ENCODE assay signal across 3 cellular contexts in genomic region chr21:43983860-43984420, GRCh38.
TF ChIP-seq lines count a peak whose summit lies in the region.

No MANE protein-coding gene starts in this region.

TF ChIP-seq in SK-N-SH, 30 proteins besides CTCF, POLR2A, EP300 and RAD21:
- TF ChIP-seq ELF1 (IDR thresholded peaks at IDR 0.05) (no peak), FOSL2 (IDR thresholded peaks at IDR 0.05; ENCODE audit: borderline replicate concordance, low read depth) (no peak), GABPA (IDR thresholded peaks at IDR 0.05; ENCODE audit: low read depth) (no peak), FOXJ3 (CRISPR knock-in tag; IDR thresholded peaks at IDR 0.05) (no peak), NRF1 (IDR thresholded peaks at IDR 0.05; ENCODE audit: low read depth, low read length) (no peak), TAF1 (IDR thresholded peaks at IDR 0.05; ENCODE audit: borderline replicate concordance, low read depth, low read length) (no peak), MXI1 (IDR thresholded peaks at IDR 0.05; ENCODE audit: low read depth, low read length) (no peak), ZBTB33 (IDR thresholded peaks at IDR 0.05; ENCODE audit: borderline replicate concordance, low read depth) (no peak), RFX5 (IDR thresholded peaks at IDR 0.05; ENCODE audit: low read length) (no peak), GATA2 (CRISPR knock-in tag; IDR thresholded peaks at IDR 0.05) (no peak), YY1 (IDR thresholded peaks at IDR 0.05; ENCODE audit: low read depth) (no peak), PBX3 (IDR thresholded peaks at IDR 0.05) (no peak), SMC3 (IDR thresholded peaks at IDR 0.05; ENCODE audit: low read depth, low read length) (no peak), NFIC (IDR thresholded peaks at IDR 0.05; ENCODE audit: borderline replicate concordance) (no peak), USF2 (IDR thresholded peaks at IDR 0.05; ENCODE audit: borderline replicate concordance, low read depth, low read length) (no peak)

TF ChIP-seq in SK-N-SH treated with all-trans-retinoic acid at 6 μM for 48 hours, 23 proteins besides CTCF, POLR2A, EP300 and RAD21:
- TF ChIP-seq CSDC2 (CRISPR knock-in tag; IDR thresholded peaks at IDR 0.05) (no peak), SNAI2 (CRISPR knock-in tag; IDR thresholded peaks at IDR 0.05) (no peak), ZNF8 (CRISPR knock-in tag; IDR thresholded peaks at IDR 0.05) (no peak), OSR1 (CRISPR knock-in tag; IDR thresholded peaks at IDR 0.05) (no peak), ZNF565 (CRISPR knock-in tag; conservative IDR thresholded peaks at IDR 0.05; ENCODE audit: low read depth) (no peak), GLIS3 (CRISPR knock-in tag; IDR thresholded peaks at IDR 0.05) (no peak), ZFP30 (CRISPR knock-in tag; IDR thresholded peaks at IDR 0.05) (no peak), PATZ1 (CRISPR knock-in tag; IDR thresholded peaks at IDR 0.05; ENCODE audit: borderline replicate concordance) (no peak), TCF4 (CRISPR knock-in tag; IDR thresholded peaks at IDR 0.05; ENCODE audit: borderline replicate concordance) (no peak), ARNTL (CRISPR knock-in tag; IDR thresholded peaks at IDR 0.05; ENCODE audit: borderline replicate concordance, low read depth) (no peak), RARB (CRISPR knock-in tag; IDR thresholded peaks at IDR 0.05) (no peak), CREB5 (CRISPR knock-in tag; IDR thresholded peaks at IDR 0.05; ENCODE audit: low read depth) (no peak), POU6F1 (CRISPR knock-in tag; IDR thresholded peaks at IDR 0.05; ENCODE audit: borderline replicate concordance, low read depth) (no peak), ISL1 (CRISPR knock-in tag; IDR thresholded peaks at IDR 0.05) (no peak), TSHZ2 (CRISPR knock-in tag; IDR thresholded peaks at IDR 0.05) (no peak), ZNF70 (CRISPR knock-in tag; IDR thresholded peaks at IDR 0.05) (no peak), ZC3H10 (CRISPR knock-in tag; IDR thresholded peaks at IDR 0.05) (no peak), ZFP3 (CRISPR knock-in tag; IDR thresholded peaks at IDR 0.05) (no peak), TOX (CRISPR knock-in tag; IDR thresholded peaks at IDR 0.05; ENCODE audit: borderline replicate concordance) (no peak)

TF ChIP-seq in endothelial cell of umbilical vein, 7 proteins besides CTCF, POLR2A, EP300 and RAD21:
- no peak for TF ChIP-seq GATA2 (IDR thresholded peaks at IDR 0.05; ENCODE audit: insufficient read depth, insufficient read length, low read depth, low read length)
- no peak for TF ChIP-seq FOS (IDR thresholded peaks at IDR 0.05; ENCODE audit: borderline replicate concordance, insufficient read depth, low read length)
- no peak for TF ChIP-seq MAX (IDR thresholded peaks at IDR 0.05; ENCODE audit: insufficient read depth, insufficient read length)
- TF ChIP-seq POLR2AphosphoS5 (IDR thresholded peaks at IDR 0.05; ENCODE audit: insufficient read depth, low read depth, low read length): no peak
- TF ChIP-seq JUN (IDR thresholded peaks at IDR 0.05; ENCODE audit: borderline replicate concordance, insufficient read depth, insufficient read length, low read depth): no peak
